Comparison of ENCODE assay signal across 9 cellular contexts in the genomic region with DNA sequence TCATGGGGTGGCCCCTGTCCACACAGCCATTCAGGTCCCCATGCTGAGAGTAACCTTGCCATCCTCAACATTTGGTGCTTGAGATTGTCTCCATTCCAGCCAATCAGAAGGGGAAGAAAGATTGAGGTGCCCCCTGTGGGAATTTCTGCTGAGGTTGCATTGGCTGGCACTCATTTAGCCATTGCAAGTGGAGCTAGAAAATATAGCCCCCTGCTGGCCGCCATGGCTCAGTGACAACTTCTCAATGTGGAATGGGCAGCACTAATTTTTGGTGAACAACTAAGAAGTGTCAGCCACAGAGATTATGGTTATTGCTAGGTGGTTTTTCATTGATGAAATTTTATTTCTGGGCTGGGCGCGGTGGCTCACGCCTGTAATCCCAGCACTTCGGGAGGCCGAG. TPM values are rescaled to one million over a fixed set of nuclear protein-coding genes. Genes with fewer than 3 reads are reported as not detected.
DNase-seq lines count a peak whose midpoint lies in the region; ATAC-seq, FAIRE-seq and TF ChIP-seq lines count a peak whose summit lies in the region.
"Had no signal": no experiment of that assay in that cellular context is flagged by ENCODE, and none has a peak within 500 bp of the region (broad histone marks: within the 10 kb centered on the region; RNA-seq: fewer than 3 reads in every experiment).

No MANE protein-coding gene starts in this region.

- H3K9me3 Mint-ChIP-seq in astrocyte (ENCODE audit: unreplicated experiment): no peaks in the 10 kb centered on the region
- peaks cover 0 to 4% of the 10 kb centered on the region in 2 donors for H3K9me3 Mint-ChIP-seq in stimulated activated naive CD8-positive, alpha-beta T cell treated with anti-CD3 and anti-CD28 coated beads, Interleukin-15, amount 100 ng/mL, for 72 hours

- no peak for FAIRE-seq in astrocyte (lab: Jason Lieb, UNC)
- FAIRE-seq: G401.6 had no signal

- no peaks in the 10 kb centered on the region for H3K36me3 ChIP-seq in astrocyte (ENCODE audit: insufficient read depth, low read length)
- H3K36me3 ChIP-seq in kidney epithelial cell (ENCODE audit: control insufficient read depth, insufficient read depth, low read length): no peaks in the 10 kb centered on the region

- H3K4me3 Mint-ChIP-seq in astrocyte (ENCODE audit: unreplicated experiment): no peak overlapping the region
- H3K4me3 Mint-ChIP-seq in stimulated activated naive CD8-positive, alpha-beta T cell treated with anti-CD3 and anti-CD28 coated beads, Interleukin-15, amount 100 ng/mL, for 72 hours: no peak overlapping the region

- ATAC-seq in HG02798 (IDR thresholded peaks at IDR 0.05; ENCODE audit: poor library complexity, unreplicated experiment): peak; percentile 70
- ATAC-seq in stimulated activated naive CD8-positive, alpha-beta T cell treated with anti-CD3 and anti-CD28 coated beads, Interleukin-15, amount 100 ng/mL, for 72 hours: peak; percentile 67

- H3K27me3 ChIP-seq in astrocyte (ENCODE audit: insufficient read depth, low read length) (no peaks in the 10 kb centered on the region), kidney epithelial cell (ENCODE audit: control insufficient read depth, insufficient read depth, low read length) (no peaks in the 10 kb centered on the region)

- H3K36me3 Mint-ChIP-seq in astrocyte (ENCODE audit: low read depth, unreplicated experiment): no peaks in the 10 kb centered on the region

- TF ChIP-seq CTCF in astrocyte (IDR thresholded peaks at IDR 0.05; ENCODE audit: insufficient read depth, low read depth, low read length): peak; percentile 55
- peak; percentile 80 for TF ChIP-seq CTCF in kidney epithelial cell (IDR thresholded peaks at IDR 0.05; ENCODE audit: insufficient read depth, low read length, poor library complexity, severe bottlenecking)

- DNase-seq in NCI-H2081 (lab: John Stamatoyannopoulos, UW) (peak; percentile 4 to 25), NCI-H2081 treated with DMSO at 0.1 percent for 48 hours (lab: John Stamatoyannopoulos, UW) (no peak), NCI-H774 (lab: John Stamatoyannopoulos, UW) (peak; percentile 25), astrocyte (ENCODE audit: low read depth) (no peak), kidney epithelial cell (ENCODE audit: low read depth) (peak; percentile 9), NCI-H2107 (lab: John Stamatoyannopoulos, UW) (no peak)
- DNase-seq in stimulated activated naive CD8-positive, alpha-beta T cell treated with anti-CD3 and anti-CD28 coated beads, Interleukin-15, amount 100 ng/mL, for 72 hours: peak; percentile 17 to 28

- no peaks in the 10 kb centered on the region for H3K79me2 ChIP-seq in astrocyte (ENCODE audit: insufficient read depth, low read length)

- no peak overlapping the region for H3K4me3 ChIP-seq in astrocyte (ENCODE audit: insufficient read depth, low read depth, low read length)
- H3K4me3 ChIP-seq in kidney epithelial cell (ENCODE audit: low read depth, low read length): no peak overlapping the region

- H3K9ac ChIP-seq in astrocyte (ENCODE audit: low read length): no peak overlapping the region

- H4K20me1 ChIP-seq in astrocyte (ENCODE audit: insufficient read depth, low read length): no peaks in the 10 kb centered on the region

- no peaks in the 10 kb centered on the region for H3K4me1 Mint-ChIP-seq in astrocyte (ENCODE audit: low read depth, unreplicated experiment)
- no peaks in the 10 kb centered on the region for H3K4me1 Mint-ChIP-seq in stimulated activated naive CD8-positive, alpha-beta T cell treated with anti-CD3 and anti-CD28 coated beads, Interleukin-15, amount 100 ng/mL, for 72 hours

- H3K27me3 Mint-ChIP-seq in astrocyte (ENCODE audit: low read depth, unreplicated experiment): no peaks in the 10 kb centered on the region
- H3K27me3 Mint-ChIP-seq in stimulated activated naive CD8-positive, alpha-beta T cell treated with anti-CD3 and anti-CD28 coated beads, Interleukin-15, amount 100 ng/mL, for 72 hours: peaks cover 7% of the 10 kb centered on the region

- H3K4me1 ChIP-seq in astrocyte (ENCODE audit: insufficient read depth, low read length): no peaks in the 10 kb centered on the region

- H3K27ac Mint-ChIP-seq in astrocyte (ENCODE audit: unreplicated experiment): no peak overlapping the region
- H3K27ac Mint-ChIP-seq in stimulated activated naive CD8-positive, alpha-beta T cell treated with anti-CD3 and anti-CD28 coated beads, Interleukin-15, amount 100 ng/mL, for 72 hours: no peak overlapping the region

- no peaks in the 10 kb centered on the region for H3K9me3 ChIP-seq in astrocyte (ENCODE audit: insufficient read depth, low read depth, low read length)

- H3K4me2 ChIP-seq in astrocyte (ENCODE audit: low read length): no peak overlapping the region

- H2AFZ ChIP-seq in astrocyte (ENCODE audit: low read depth, low read length): no peak overlapping the region

- H3K27ac ChIP-seq in astrocyte (ENCODE audit: low read depth, low read length): no peak overlapping the region

RNA-seq across cellular contexts. Expression of gene COL6A6, which starts 22.0 kb away (rescaled TPM):
- total RNA-seq in astrocyte (0.09 and 0.12 TPM in 2 replicates), kidney epithelial cell (not detected in 2 replicates)

Comparison
In these comparisons a context has a peak if more than half of its experiments do, and no peak if none do; other contexts are left out.
1. DNase-seq: peak in NCI-H2081 (2 of 2), NCI-H774 (single experiment), kidney epithelial cell (single experiment) and stimulated activated naive CD8-positive, alpha-beta T cell treated with anti-CD3 and anti-CD28 coated beads, Interleukin-15, amount 100 ng/mL, for 72 hours (2 of 2); none in NCI-H2081 treated with DMSO at 0.1 percent for 48 hours (single experiment), astrocyte (single experiment) and NCI-H2107 (single experiment).